ENCODE assay signal across 35 cellular contexts in genomic region chr13:108618233-108618632, GRCh38. TPM values are rescaled to one million over a fixed set of nuclear protein-coding genes. Genes with fewer than 3 reads are reported as not detected.
"Had no signal": no experiment of that assay in that cellular context is flagged by ENCODE, and none has a peak within 500 bp of the region (broad histone marks: within the 10 kb centered on the region; RNA-seq: fewer than 3 reads in every experiment).

No MANE protein-coding gene starts in this region.

- H3K27ac Mint-ChIP-seq: activated CD4-positive, alpha-beta memory T cell treated with anti-CD3 and anti-CD28 coated beads, Interleukin-2, amount 10 ng/mL, durations not matched to agents 7 days and 5 days; activated CD8-positive, alpha-beta memory T cell treated with anti-CD3 and anti-CD28 coated beads, Interleukin-2, amount 10 ng/mL, durations not matched to agents 7 days and 5 days; activated naive CD4-positive, alpha-beta T cell treated with anti-CD3 and anti-CD28 coated beads, Interleukin-2, amount 10 ng/mL, durations not matched to agents 7 days and 5 days; activated naive CD8-positive, alpha-beta T cell; activated naive CD8-positive, alpha-beta T cell treated with anti-CD3 and anti-CD28 coated beads, Interleukin-2, amount 50 U/mL, for 24 hours; brain; T-cell; T-helper 17 cell had no signal

- H3K9ac ChIP-seq: KMS-11 had no signal

- H2AFZ ChIP-seq: PC-9 had no signal

- H3K4me2 ChIP-seq: KMS-11, PC-9 had no signal

- H3K4me1 Mint-ChIP-seq: activated CD4-positive, alpha-beta memory T cell treated with anti-CD3 and anti-CD28 coated beads, Interleukin-2, amount 10 ng/mL, durations not matched to agents 7 days and 5 days; activated CD8-positive, alpha-beta memory T cell treated with anti-CD3 and anti-CD28 coated beads, Interleukin-2, amount 10 ng/mL, durations not matched to agents 7 days and 5 days; activated naive CD4-positive, alpha-beta T cell treated with anti-CD3 and anti-CD28 coated beads, Interleukin-2, amount 10 ng/mL, durations not matched to agents 7 days and 5 days; activated naive CD8-positive, alpha-beta T cell treated with anti-CD3 and anti-CD28 coated beads, Interleukin-2, amount 50 U/mL, for 24 hours; brain; T-cell; T-helper 17 cell had no signal

- H3K4me3 ChIP-seq: PC-9 had no signal

- H3K36me3 Mint-ChIP-seq: activated CD8-positive, alpha-beta memory T cell treated with anti-CD3 and anti-CD28 coated beads, Interleukin-2, amount 10 ng/mL, durations not matched to agents 7 days and 5 days; activated naive CD4-positive, alpha-beta T cell treated with anti-CD3 and anti-CD28 coated beads, Interleukin-2, amount 10 ng/mL, durations not matched to agents 7 days and 5 days; activated naive CD8-positive, alpha-beta T cell; brain; T-cell had no signal

- DNase-seq: activated CD4-positive, alpha-beta memory T cell treated with anti-CD3 and anti-CD28 coated beads, Interleukin-2, amount 10 ng/mL, durations not matched to agents 7 days and 5 days; activated CD4-positive, alpha-beta T cell treated with anti-CD3 and anti-CD28 coated beads for 1 hour; activated CD4-positive, alpha-beta T cell treated with anti-CD3 and anti-CD28 coated beads for 48 hours; activated CD4-positive, CD25-positive, alpha-beta regulatory T cell; activated CD8-positive, alpha-beta memory T cell treated with anti-CD3 and anti-CD28 coated beads for 24 hours; activated CD8-positive, alpha-beta memory T cell treated with anti-CD3 and anti-CD28 coated beads, Interleukin-2, amount 10 ng/mL, durations not matched to agents 7 days and 5 days; activated CD8-positive, alpha-beta memory T cell treated with anti-CD3 and anti-CD28 coated beads, Interleukin-2, amount 50 U/mL, for 48 hours; activated effector memory CD4-positive, alpha-beta T cell treated with Interleukin-2 at 50 U/mL for 16 hours; activated naive CD4-positive, alpha-beta T cell treated with anti-CD3 and anti-CD28 coated beads, Interleukin-2, amount 10 ng/mL, durations not matched to agents 7 days and 5 days; activated naive CD8-positive, alpha-beta T cell treated with anti-CD3 and anti-CD28 coated beads, Interleukin-2, amount 50 U/mL, for 24 hours; activated T-cell treated with anti-CD3 and anti-CD28 coated beads, Interleukin-2, amount 50 U/mL, for 48 hours; anterior cingulate cortex; caudate nucleus; cerebellar nuclear complex; NCI-H1105; NCI-H1436; NCI-H1694; NCI-H1930; NCI-H2081 treated with DMSO at 0.1 percent for 48 hours; NCI-H226; NCI-H446 treated with DMSO at 0.1 percent for 48 hours; NCI-H524; NCI-H748 treated with DMSO at 0.1 percent for 48 hours; NK-92 treated with Interleukin-12 subunit alpha and Interleukin-12 subunit beta, amount 100 ng/mL, for 24 hours; PC-9; SIG-M5; T-cell; T-helper 17 cell had no signal

- H3K27me3 Mint-ChIP-seq: activated CD4-positive, alpha-beta memory T cell treated with anti-CD3 and anti-CD28 coated beads, Interleukin-2, amount 10 ng/mL, durations not matched to agents 7 days and 5 days; activated CD8-positive, alpha-beta memory T cell treated with anti-CD3 and anti-CD28 coated beads, Interleukin-2, amount 10 ng/mL, durations not matched to agents 7 days and 5 days; activated naive CD4-positive, alpha-beta T cell treated with anti-CD3 and anti-CD28 coated beads, Interleukin-2, amount 10 ng/mL, durations not matched to agents 7 days and 5 days; activated naive CD8-positive, alpha-beta T cell treated with anti-CD3 and anti-CD28 coated beads, Interleukin-2, amount 50 U/mL, for 24 hours; T-helper 17 cell had no signal

- H3K27ac ChIP-seq: KMS-11, PC-9, RWPE1, VCaP had no signal

- H3K4me3 Mint-ChIP-seq: activated CD4-positive, alpha-beta memory T cell treated with anti-CD3 and anti-CD28 coated beads, Interleukin-2, amount 10 ng/mL, durations not matched to agents 7 days and 5 days; activated CD8-positive, alpha-beta memory T cell treated with anti-CD3 and anti-CD28 coated beads, Interleukin-2, amount 10 ng/mL, durations not matched to agents 7 days and 5 days; activated naive CD4-positive, alpha-beta T cell treated with anti-CD3 and anti-CD28 coated beads, Interleukin-2, amount 10 ng/mL, durations not matched to agents 7 days and 5 days; activated naive CD8-positive, alpha-beta T cell; activated naive CD8-positive, alpha-beta T cell treated with anti-CD3 and anti-CD28 coated beads, Interleukin-2, amount 50 U/mL, for 24 hours; brain; T-cell; T-helper 17 cell had no signal

- H3K9me3 Mint-ChIP-seq: activated naive CD4-positive, alpha-beta T cell treated with anti-CD3 and anti-CD28 coated beads, Interleukin-2, amount 10 ng/mL, durations not matched to agents 7 days and 5 days; activated naive CD8-positive, alpha-beta T cell treated with anti-CD3 and anti-CD28 coated beads, Interleukin-2, amount 50 U/mL, for 24 hours; T-cell had no signal

RNA-seq across cellular contexts. Expression of gene MYO16, which starts 11.2 kb away (rescaled TPM):
- total RNA-seq: activated CD4-positive, alpha-beta memory T cell treated with anti-CD3 and anti-CD28 coated beads, Interleukin-2, amount 10 ng/mL, durations not matched to agents 7 days and 5 days; bronchial epithelial cell; LHCN-M2 had no signal
